In genomic region chr7:29607889-29608288, GRCh38 we compare ENCODE assay signal across 19 cellular contexts. TPM values are rescaled to one million over a fixed set of nuclear protein-coding genes. Genes with fewer than 3 reads are reported as not detected.
DNase-seq lines count a peak whose midpoint lies in the region; ATAC-seq and TF ChIP-seq lines count a peak whose summit lies in the region.
"Had no signal": no experiment of that assay in that cellular context is flagged by ENCODE, and none has a peak within 500 bp of the region (broad histone marks: within the 10 kb centered on the region; RNA-seq: fewer than 3 reads in every experiment).

No MANE protein-coding gene starts in this region.

- intact Hi-C loops in heart left ventricle (cut with DNase I), result no loop called here

- no peaks in the 10 kb centered on the region for H3K27me3 ChIP-seq in heart left ventricle
- H3K27me3 ChIP-seq: sigmoid colon had no signal

- peak; percentile 16 for ATAC-seq in omental fat pad (ENCODE audit: low FRiP score)
- no peak for ATAC-seq in heart left ventricle
- ATAC-seq in GM19395 (IDR thresholded peaks at IDR 0.05; ENCODE audit: unreplicated experiment), result no peak
- ATAC-seq: activated naive CD4-positive, alpha-beta T cell treated with anti-CD3 and anti-CD28 coated beads, Interleukin-2, amount 50 U/mL, for 72 hours; stimulated activated naive CD8-positive, alpha-beta T cell treated with anti-CD3 and anti-CD28 coated beads, Interleukin-15, amount 100 ng/mL, for 72 hours had no signal

- peaks cover 0 to 9% (median 0%) of the 10 kb centered on the region in 12 donors for H3K4me1 ChIP-seq in heart left ventricle
- H3K4me1 ChIP-seq: sigmoid colon had no signal

- peak; percentile 70 for DNase-seq in ELF-1 (ENCODE audit: low read depth, low spot score)
- peak; percentile 72 for DNase-seq in RKO (ENCODE audit: low spot score)
- DNase-seq in epithelial cell of prostate (ENCODE audit: low read depth, low spot score), result peak; percentile 74
- no peak for DNase-seq in omental fat pad (ENCODE audit: low spot score)
- no peak for DNase-seq in heart left ventricle
- DNase-seq in activated T-cell treated with anti-CD3 and anti-CD28 coated beads, Interleukin-2, amount 50 U/mL, for 48 hours, result no peak
- DNase-seq in NCI-H510A treated with DMSO at 0.1 percent for 48 hours (lab: John Stamatoyannopoulos, UW), result no peak
- DNase-seq: activated CD8-positive, alpha-beta memory T cell treated with anti-CD3 and anti-CD28 coated beads, Interleukin-2, amount 50 U/mL, for 4 hours; CD4-positive, CD25-positive, alpha-beta regulatory T cell; dermis blood vessel endothelial cell; left ventricle myocardium inferior; NCI-H187; NCI-H748 treated with DMSO at 0.1 percent for 48 hours; nephron progenitor cell; SIG-M5; sigmoid colon; stimulated activated naive CD8-positive, alpha-beta T cell treated with anti-CD3 and anti-CD28 coated beads, Interleukin-15, amount 100 ng/mL, for 72 hours had no signal

- H3K27ac ChIP-seq in epithelial cell of prostate (peak overlapping the region; percentile 21), heart left ventricle (no peak overlapping the region)
- H3K27ac ChIP-seq: left ventricle myocardium inferior, sigmoid colon had no signal

- no peak for TF ChIP-seq CTCF in omental fat pad (IDR thresholded peaks at IDR 0.05)
- no peak for TF ChIP-seq CTCF in heart left ventricle (IDR thresholded peaks at IDR 0.05)

- 81 to 87% (median 84%) methylated on average over 4 of the region's 4 CpGs for WGBS in heart left ventricle, 4 donors

- H3K4me3 ChIP-seq in heart left ventricle, result no peak overlapping the region
- H3K4me3 ChIP-seq: left ventricle myocardium inferior, sigmoid colon had no signal

- no peak for TF ChIP-seq POLR2A in heart left ventricle (IDR thresholded peaks at IDR 0.05)

- H3K36me3 ChIP-seq in heart left ventricle, result no peaks in the 10 kb centered on the region
- H3K36me3 ChIP-seq: left ventricle myocardium inferior, sigmoid colon had no signal

- H3K9me3 ChIP-seq in heart left ventricle, result no peaks in the 10 kb centered on the region
- H3K9me3 ChIP-seq: left ventricle myocardium inferior, sigmoid colon had no signal

RNA-seq across cellular contexts. Expression of gene PRR15, which starts 44.3 kb away (rescaled TPM):
- 10 to 100 TPM in 1 of 4 donors, 1 to 10 TPM in 3; 2.7 to 24.4 (median 5.1) TPM for total RNA-seq in omental fat pad
- 1 to 10 TPM in 1 of 9 donors, under 1 TPM in 4, not detected in 4; 0.17 to 7.0 (median 0.29) TPM for total RNA-seq in heart left ventricle
- polyA plus RNA-seq in heart left ventricle, result under 1 TPM; 0.27 to 0.29 TPM
- total RNA-seq: activated naive CD4-positive, alpha-beta T cell treated with anti-CD3 and anti-CD28 coated beads, Interleukin-2, amount 50 U/mL, for 72 hours; CD4-positive, CD25-positive, alpha-beta regulatory T cell; left ventricle myocardium inferior had no signal
- polyA plus RNA-seq: CD4-positive, CD25-positive, alpha-beta regulatory T cell had no signal

Comparison
In these comparisons a context has a peak if more than half of its experiments do, and no peak if none do; other contexts are left out.
1. DNase-seq: peak in ELF-1 (single experiment), RKO (single experiment) and epithelial cell of prostate (single experiment); none in omental fat pad (single experiment), heart left ventricle (0 of 5), activated T-cell treated with anti-CD3 and anti-CD28 coated beads, Interleukin-2, amount 50 U/mL, for 48 hours (0 of 2) and NCI-H510A treated with DMSO at 0.1 percent for 48 hours (single experiment).